ENCODE assay signal across 11 cellular contexts in genomic region chr14:32679927-32680612, GRCh38.
"Had no signal": no experiment of that assay in that cellular context is flagged by ENCODE, and none has a peak within 500 bp of the region (broad histone marks: within the 10 kb centered on the region; RNA-seq: fewer than 3 reads in every experiment).

No MANE protein-coding gene starts in this region.

- H3K27ac ChIP-seq: coronary artery, upper lobe of right lung had no signal

- H3K4me3 ChIP-seq: coronary artery, testis, upper lobe of right lung had no signal

- H3K36me3 ChIP-seq: upper lobe of right lung had no signal

- H3K9me3 ChIP-seq: testis, upper lobe of right lung had no signal

- ATAC-seq: left cardiac atrium, upper lobe of right lung had no signal

- DNase-seq: activated CD4-positive, alpha-beta T cell treated with anti-CD3 and anti-CD28 coated beads, Interleukin-2, amount 50 U/mL, for 1 hour; activated CD4-positive, CD25-positive, alpha-beta regulatory T cell; activated T-cell treated with anti-CD3 and anti-CD28 coated beads for 4 hours; central memory CD4-positive, alpha-beta T cell; effector CD8-positive, alpha-beta T cell; hippocampal formation; left cardiac atrium; stimulated activated CD4-positive, alpha-beta T cell treated with anti-CD3 and anti-CD28 coated beads, Interleukin-4, amount 100 ng/mL, for 24 hours; testis; upper lobe of right lung had no signal

- H3K4me1 ChIP-seq: testis, upper lobe of right lung had no signal

- H3K27me3 ChIP-seq: testis, upper lobe of right lung had no signal
